11 cellular contexts compared by ENCODE assay signal in the genomic region with DNA sequence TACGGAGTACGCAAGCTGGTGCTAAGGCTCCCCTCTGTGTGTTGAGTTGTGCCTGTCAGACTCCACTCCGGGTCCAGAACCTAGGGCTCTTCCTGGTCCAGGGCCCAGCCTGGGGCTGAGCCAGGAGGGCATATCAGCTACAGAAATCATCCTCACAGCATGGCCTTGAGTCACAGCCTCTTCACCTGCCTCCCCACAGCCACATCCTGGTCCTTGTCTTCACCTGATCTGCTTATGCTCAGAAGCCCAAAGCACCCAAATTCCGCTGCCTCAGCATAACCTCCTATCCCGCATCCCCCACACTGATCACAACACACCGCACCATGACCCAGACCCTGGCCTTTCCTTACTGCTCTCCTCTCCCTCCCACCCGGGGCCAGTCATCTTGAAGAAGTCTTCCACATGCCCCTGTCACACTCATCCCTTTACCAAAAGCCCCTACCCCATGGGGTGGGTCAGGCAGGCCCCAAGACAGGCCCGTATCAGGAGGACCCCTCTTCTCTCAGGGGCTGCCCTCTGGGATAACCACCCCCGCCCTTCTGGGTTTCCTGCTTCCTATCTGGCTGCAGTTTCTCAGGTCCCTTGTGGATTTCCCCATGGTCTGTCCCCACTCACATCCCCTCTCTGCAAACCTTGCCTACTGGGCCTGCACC. TPM values are rescaled to one million over a fixed set of nuclear protein-coding genes. Genes with fewer than 3 reads are reported as not detected.
DNase-seq lines count a peak whose midpoint lies in the region; ATAC-seq and TF ChIP-seq lines count a peak whose summit lies in the region.
"Had no signal": no experiment of that assay in that cellular context is flagged by ENCODE, and none has a peak within 500 bp of the region (broad histone marks: within the 10 kb centered on the region; RNA-seq: fewer than 3 reads in every experiment).

No MANE protein-coding gene starts in this region.

- H2BK5ac ChIP-seq in IMR-90 (ENCODE audit: low read depth, low read length, poor library complexity, severe bottlenecking), result no peak overlapping the region
- no peak overlapping the region for H2BK5ac ChIP-seq in neuronal stem cell (ENCODE audit: low read length)

- H3K36me3 ChIP-seq in IMR-90 (ENCODE audit: control insufficient read depth, insufficient read depth, low read length), result no peaks in the 10 kb centered on the region
- no peaks in the 10 kb centered on the region for H3K36me3 ChIP-seq in effector memory CD4-positive, alpha-beta T cell (ENCODE audit: control insufficient read depth, insufficient read depth, low read length)
- no peaks in the 10 kb centered on the region for H3K36me3 ChIP-seq in neuronal stem cell (replicated peaks in 1 of 2; ENCODE audit: control insufficient read depth in 2 of 2, insufficient read depth in 2 of 2, low read length in 2 of 2)

- no peak overlapping the region for H2BK20ac ChIP-seq in IMR-90 (ENCODE audit: low read depth, low read length)

- H4K8ac ChIP-seq in IMR-90 (ENCODE audit: low read depth in 2 of 2, low read length in 2 of 2) (no peak overlapping the region), neuronal stem cell (ENCODE audit: low read depth, low read length) (no peak overlapping the region)

- no peak overlapping the region for H3K56ac ChIP-seq in IMR-90 (ENCODE audit: extremely low read depth, insufficient read depth, low read length)

- in situ Hi-C loops in IMR-90 (cut with MboI; ENCODE audit: low sequenced_read_pairs), result no loop called here

- H3K27ac ChIP-seq in IMR-90 (ENCODE audit: insufficient read depth, low read length) (no peak overlapping the region), neuronal stem cell (replicated peaks; ENCODE audit: low read length) (no peak overlapping the region)
- H3K27ac ChIP-seq in effector memory CD4-positive, alpha-beta T cell (ENCODE audit: insufficient read depth, low read length, poor library complexity, severe bottlenecking), result peak overlapping the region; percentile 41

- H3K4me1 ChIP-seq in IMR-90 (ENCODE audit: control insufficient read depth, insufficient read depth, low read length) (no peaks in the 10 kb centered on the region), neuronal stem cell (ENCODE audit: control insufficient read depth in 2 of 2, insufficient read depth in 1 of 2, low read depth in 1 of 2, low read length in 2 of 2) (no peaks in the 10 kb centered on the region)
- peaks cover 44% of the 10 kb centered on the region for H3K4me1 ChIP-seq in effector memory CD4-positive, alpha-beta T cell (ENCODE audit: control insufficient read depth, insufficient read depth, low read length, poor library complexity, severe bottlenecking)

- H3K9ac ChIP-seq in IMR-90 (ENCODE audit: low read depth, low read length), result no peak overlapping the region
- H3K9ac ChIP-seq in neuronal stem cell (ENCODE audit: low read depth, low read length, poor library complexity), result no peak overlapping the region

- H3K4me2 ChIP-seq in IMR-90 (ENCODE audit: low read depth, low read length) (no peak overlapping the region), neuronal stem cell (ENCODE audit: insufficient read depth, low read length, poor library complexity, severe bottlenecking) (no peak overlapping the region)

- CTCF ChIA-PET in IMR-90 (lab: Yijun Ruan, JAX), result no interaction called here
- CTCF ChIA-PET in activated CD8-positive, alpha-beta T cell treated with anti-CD3 and anti-CD28 coated beads for 36 hours (lab: Charles Lee), result interaction anchor here (1.4 to 2.2 kb wide), 2 partner anchors 76 to 469 kb away, joined by 6 read pairs; no protein-coding TSS in a partner anchor

- no peak for TF ChIP-seq CTCF in IMR-90 (conservative IDR thresholded peaks at IDR 0.05; ENCODE audit: low read depth, low read length)
- no peak for TF ChIP-seq CTCF in activated CD8-positive, alpha-beta T cell treated with anti-CD3 and anti-CD28 coated beads for 36 hours (IDR thresholded peaks at IDR 0.05)

- ATAC-seq in IMR-90 (ENCODE audit: low read depth) (no peak), HG03108 (IDR thresholded peaks at IDR 0.05; ENCODE audit: unreplicated experiment) (no peak)
- peak; percentile 40 for ATAC-seq in activated CD8-positive, alpha-beta T cell treated with anti-CD3 and anti-CD28 coated beads for 36 hours
- ATAC-seq: esophagus mucosa; naive thymus-derived CD8-positive, alpha-beta T cell had no signal

- H3K14ac ChIP-seq in IMR-90 (replicated peaks; ENCODE audit: low read depth, low read length), result no peak overlapping the region
- H3K14ac ChIP-seq in neuronal stem cell (ENCODE audit: low read length), result no peak overlapping the region

- H4K5ac ChIP-seq in IMR-90 (ENCODE audit: low read depth, low read length), result no peak overlapping the region

- no peak overlapping the region for H3K4ac ChIP-seq in IMR-90 (ENCODE audit: low read depth, low read length)
- H3K4ac ChIP-seq in neuronal stem cell (ENCODE audit: low read length), result no peak overlapping the region

- TF ChIP-seq POLR2A in IMR-90 (IDR thresholded peaks at IDR 0.05; ENCODE audit: low read depth, low read length), result no peak

- H3K36me3 Mint-ChIP-seq in activated CD8-positive, alpha-beta T cell treated with anti-CD3 and anti-CD28 coated beads for 36 hours (ENCODE audit: low read depth), result no peaks in the 10 kb centered on the region
- H3K36me3 Mint-ChIP-seq: brain; naive thymus-derived CD8-positive, alpha-beta T cell had no signal

- H3K4me3 ChIP-seq in IMR-90 (ENCODE audit: insufficient read depth, low read depth, low read length) (no peak overlapping the region), neuronal stem cell (ENCODE audit: low read length in 2 of 2) (peak overlapping the region in 1 of 2 donors; percentile 6)
- no peak overlapping the region for H3K4me3 ChIP-seq in effector memory CD4-positive, alpha-beta T cell (ENCODE audit: insufficient read depth, low read depth, low read length, poor library complexity, severe bottlenecking)

- BruUV-seq in IMR-90 (replicated peaks; lab: Mats Ljungman, UMichigan), result no TSS peak

- H3K27me3 ChIP-seq in IMR-90 (ENCODE audit: control insufficient read depth, insufficient read depth, low read length) (peaks cover 12% of the 10 kb centered on the region; the same call in 1 of the 2 replicates), neuronal stem cell (ENCODE audit: control insufficient read depth in 3 of 3, insufficient read depth in 3 of 3, low read depth in 1 of 3, low read length in 3 of 3) (no peaks in the 10 kb centered on the region)
- H3K27me3 ChIP-seq in effector memory CD4-positive, alpha-beta T cell (replicated peaks; ENCODE audit: control insufficient read depth, insufficient read depth, low read length, poor library complexity, severe bottlenecking), result no peaks in the 10 kb centered on the region

- H2BK120ac ChIP-seq in IMR-90 (ENCODE audit: low read depth, low read length) (no peak overlapping the region), neuronal stem cell (ENCODE audit: low read depth, low read length) (no peak overlapping the region)

- dilution Hi-C loops in IMR-90 (cut with HindIII; ENCODE audit: low sequenced_read_pairs, unreplicated experiment), result no loop called here

- H3K4me1 Mint-ChIP-seq in activated CD8-positive, alpha-beta T cell treated with anti-CD3 and anti-CD28 coated beads for 36 hours (ENCODE audit: low read depth), result peaks cover 37% of the 10 kb centered on the region
- H3K4me1 Mint-ChIP-seq: brain had no signal

- no peaks in the 10 kb centered on the region for H3K9me1 ChIP-seq in IMR-90 (ENCODE audit: insufficient read depth, low read length)

- no peaks in the 10 kb centered on the region for H3K27me3 Mint-ChIP-seq in activated CD8-positive, alpha-beta T cell treated with anti-CD3 and anti-CD28 coated beads for 36 hours
- H3K27me3 Mint-ChIP-seq: naive thymus-derived CD8-positive, alpha-beta T cell had no signal

- no peak overlapping the region for H2AK9ac ChIP-seq in IMR-90 (replicated peaks; ENCODE audit: low read depth, low read length, poor library complexity)

- H3K18ac ChIP-seq in IMR-90 (ENCODE audit: low read depth, low read length) (no peak overlapping the region), neuronal stem cell (ENCODE audit: low read length) (no peak overlapping the region)

- DNase-seq in IMR-90 (no peak), NCI-H128 (lab: John Stamatoyannopoulos, UW; ENCODE audit: unreplicated experiment) (no peak), neuronal stem cell (ENCODE audit: low spot score) (no peak)
- peak; percentile 35 for DNase-seq in activated CD8-positive, alpha-beta T cell treated with anti-CD3 and anti-CD28 coated beads for 36 hours
- peak; percentile 23 to 37 (median 34) for DNase-seq in effector memory CD4-positive, alpha-beta T cell
- DNase-seq in stimulated activated CD8-positive, alpha-beta memory T cell treated with anti-CD3 and anti-CD28 coated beads, Interleukin-4, amount 100 ng/mL, for 48 hours, result peak; percentile 57
- DNase-seq: NCI-H2171 had no signal

- intact Hi-C loops in IMR-90 (cut with micrococcal nuclease), result no loop called here
- intact Hi-C loops in activated CD8-positive, alpha-beta T cell treated with anti-CD3 and anti-CD28 coated beads for 36 hours (cut with micrococcal nuclease), result loop anchor here (5.0 to 10.0 kb wide), 2 partner anchors 37 to 84 kb away; no protein-coding TSS in a partner anchor

- peak overlapping the region; percentile 55 for H3K27ac Mint-ChIP-seq in activated CD8-positive, alpha-beta T cell treated with anti-CD3 and anti-CD28 coated beads for 36 hours
- H3K27ac Mint-ChIP-seq: brain had no signal

- no peaks in the 10 kb centered on the region for H3K79me1 ChIP-seq in IMR-90 (ENCODE audit: low read depth in 1 of 2, low read length in 2 of 2)
- H3K79me1 ChIP-seq in neuronal stem cell (ENCODE audit: low read depth, low read length), result no peaks in the 10 kb centered on the region

- H2AK5ac ChIP-seq in IMR-90 (ENCODE audit: low read depth, low read length) (no peak overlapping the region), neuronal stem cell (ENCODE audit: low read depth, low read length) (no peak overlapping the region)

- 78% methylated on average over 5 of the region's 9 CpGs; no CpG with 5 or more reads in 1 of the 2 experiments for WGBS in IMR-90 (ENCODE audit: extremely low coverage in 2 of 2, insufficient read length in 1 of 2), 2 experiments
- no CpG with 5 or more reads among the region's 9 CpGs for WGBS in neuronal stem cell (ENCODE audit: extremely low coverage in 2 of 2, insufficient read length in 2 of 2, insufficient replicate concordance in 1 of 2), 2 donors

- TF ChIP-seq RAD21 in IMR-90 (IDR thresholded peaks at IDR 0.05; ENCODE audit: low read length), result no peak

- H4K20me1 ChIP-seq in IMR-90 (ENCODE audit: insufficient read depth, low read length), result no peaks in the 10 kb centered on the region

- H2BK15ac ChIP-seq in IMR-90 (ENCODE audit: low read depth, low read length), result no peak overlapping the region
- no peak overlapping the region for H2BK15ac ChIP-seq in neuronal stem cell (ENCODE audit: low read length)

- H2BK12ac ChIP-seq in neuronal stem cell (ENCODE audit: low read length), result no peak overlapping the region

- no peak overlapping the region for H2AFZ ChIP-seq in IMR-90 (replicated peaks; ENCODE audit: low read length, poor library complexity)
- no peak overlapping the region for H2AFZ ChIP-seq in neuronal stem cell (ENCODE audit: low read length)

- no peak overlapping the region for H3K4me3 Mint-ChIP-seq in activated CD8-positive, alpha-beta T cell treated with anti-CD3 and anti-CD28 coated beads for 36 hours
- H3K4me3 Mint-ChIP-seq: brain; naive thymus-derived CD8-positive, alpha-beta T cell had no signal

- H3K23ac ChIP-seq in IMR-90 (ENCODE audit: low read depth, low read length) (no peak overlapping the region), neuronal stem cell (ENCODE audit: low read depth, low read length, poor library complexity) (no peak overlapping the region)

- no peaks in the 10 kb centered on the region for H3K9me3 ChIP-seq in IMR-90 (ENCODE audit: control insufficient read depth, insufficient read depth, low read length)
- no peaks in the 10 kb centered on the region for H3K9me3 ChIP-seq in effector memory CD4-positive, alpha-beta T cell (ENCODE audit: control insufficient read depth, low read length)
- H3K9me3 ChIP-seq in neuronal stem cell (replicated peaks in 1 of 2; ENCODE audit: control insufficient read depth in 2 of 2, insufficient read depth in 1 of 2, low read depth in 1 of 2, low read length in 2 of 2), result no peaks in the 10 kb centered on the region

- no peaks in the 10 kb centered on the region for H3K9me3 Mint-ChIP-seq in activated CD8-positive, alpha-beta T cell treated with anti-CD3 and anti-CD28 coated beads for 36 hours
- H3K9me3 Mint-ChIP-seq: brain; naive thymus-derived CD8-positive, alpha-beta T cell had no signal

- H4K91ac ChIP-seq in IMR-90 (ENCODE audit: insufficient read depth, low read depth, low read length) (no peak overlapping the region), neuronal stem cell (ENCODE audit: low read depth, low read length, poor library complexity) (no peak overlapping the region)

- POLR2A ChIA-PET in IMR-90 (lab: Charles Lee; ENCODE audit: unreplicated experiment), result no interaction called here
- POLR2A ChIA-PET in activated CD8-positive, alpha-beta T cell treated with anti-CD3 and anti-CD28 coated beads for 36 hours (lab: Charles Lee), result interaction anchor here (0.8 to 1.0 kb wide), 2 partner anchors 15 to 106 kb away, joined by 3 to 4 read pairs; a partner anchor contains a TSS

RNA-seq across cellular contexts. Expression of a gene that starts 1.3 kb away (rescaled TPM):
- not detected in 2 replicates for total RNA-seq in IMR-90 (2012; rRNA removed)
- not detected in 2 replicates for polyA plus RNA-seq in IMR-90 (2012; rRNA removed)
- not detected in 2 replicates for polyA plus RNA-seq in IMR-90 (2012; cell fraction: cytosol; rRNA removed)
- not detected in 2 replicates for polyA plus RNA-seq in IMR-90 (2012; cell fraction: nucleus; rRNA removed; ENCODE audit: low replicate concordance)
- total RNA-seq in activated CD8-positive, alpha-beta T cell treated with anti-CD3 and anti-CD28 coated beads for 36 hours, result under 1 TPM; 0.25 to 0.98 TPM
- not detected for polyA plus RNA-seq in neuronal stem cell (2013, experiment 1 of 2)
- polyA plus RNA-seq in neuronal stem cell (2013, experiment 2 of 2), result not detected
- total RNA-seq: esophagus mucosa; naive thymus-derived CD8-positive, alpha-beta T cell had no signal
- polyA plus RNA-seq: naive thymus-derived CD8-positive, alpha-beta T cell had no signal

RNA-seq across cellular contexts. Expression of a gene that starts 14.4 kb away (rescaled TPM):
- not detected in 2 replicates for total RNA-seq in IMR-90 (2012; rRNA removed)
- polyA plus RNA-seq in IMR-90 (2012; rRNA removed), result 0.26 and 0.31 TPM in 2 replicates
- 0.31 and 1.2 TPM in 2 replicates for polyA plus RNA-seq in IMR-90 (2012; cell fraction: cytosol; rRNA removed)
- 0.70 and 0.79 TPM in 2 replicates for polyA plus RNA-seq in IMR-90 (2012; cell fraction: nucleus; rRNA removed; ENCODE audit: low replicate concordance)
- 10 to 100 TPM; 61.5 to 64.1 TPM for total RNA-seq in activated CD8-positive, alpha-beta T cell treated with anti-CD3 and anti-CD28 coated beads for 36 hours
- not detected for polyA plus RNA-seq in neuronal stem cell (2013, experiment 1 of 2)
- not detected for polyA plus RNA-seq in neuronal stem cell (2013, experiment 2 of 2)
- total RNA-seq: esophagus mucosa; naive thymus-derived CD8-positive, alpha-beta T cell had no signal
- polyA plus RNA-seq: naive thymus-derived CD8-positive, alpha-beta T cell had no signal

RNA-seq across cellular contexts. Expression of a gene that starts 47.7 kb away (rescaled TPM):
- not detected in 2 replicates for total RNA-seq in IMR-90 (2012; rRNA removed)
- polyA plus RNA-seq in IMR-90 (2012; rRNA removed), result not detected in 2 replicates
- polyA plus RNA-seq in IMR-90 (2012; cell fraction: cytosol; rRNA removed), result not detected in 2 replicates
- not detected in 2 replicates for polyA plus RNA-seq in IMR-90 (2012; cell fraction: nucleus; rRNA removed; ENCODE audit: low replicate concordance)
- 1 to 10 TPM; 3.3 to 4.7 TPM for total RNA-seq in activated CD8-positive, alpha-beta T cell treated with anti-CD3 and anti-CD28 coated beads for 36 hours
- polyA plus RNA-seq in neuronal stem cell (2013, experiment 1 of 2), result 0.04 TPM
- polyA plus RNA-seq in neuronal stem cell (2013, experiment 2 of 2), result 0.07 TPM

Comparison
In these comparisons a context has a peak if more than half of its experiments do, and no peak if none do; other contexts are left out.
1. DNase-seq: peak in activated CD8-positive, alpha-beta T cell treated with anti-CD3 and anti-CD28 coated beads for 36 hours (single experiment), effector memory CD4-positive, alpha-beta T cell (3 of 3) and stimulated activated CD8-positive, alpha-beta memory T cell treated with anti-CD3 and anti-CD28 coated beads, Interleukin-4, amount 100 ng/mL, for 48 hours (single experiment); none in IMR-90 (single experiment), NCI-H128 (single experiment) and neuronal stem cell (single experiment).
2. RNA of a gene that starts 14.4 kb away (total RNA-seq): 61.5 to 64.1 TPM in activated CD8-positive, alpha-beta T cell treated with anti-CD3 and anti-CD28 coated beads for 36 hours; not detected in IMR-90; every median in the first group is over 10 times any median in the second.